Comparison of ENCODE assay signal across 11 cellular contexts in genomic region chr19:2550431-2551171, GRCh38.
DNase-seq lines count a peak whose midpoint lies in the region; ATAC-seq and TF ChIP-seq lines count a peak whose summit lies in the region.
"Had no signal": no experiment of that assay in that cellular context is flagged by ENCODE, and none has a peak within 500 bp of the region (broad histone marks: within the 10 kb centered on the region; RNA-seq: fewer than 3 reads in every experiment).

No MANE protein-coding gene starts in this region.

- H3K4me2 ChIP-seq in OCI-LY7 (ENCODE audit: low read length), result no peak overlapping the region

- no peaks in the 10 kb centered on the region for H3K79me2 ChIP-seq in OCI-LY7 (ENCODE audit: insufficient read depth, low read depth, low read length)

- POLR2A ChIA-PET in OCI-LY7 (lab: Charles Lee), result no interaction called here
- POLR2A ChIA-PET in activated CD8-positive, alpha-beta T cell treated with anti-CD3 and anti-CD28 coated beads for 36 hours (lab: Charles Lee), result interaction anchor here (1.1 kb wide), 2 partner anchors 11 to 75 kb away, joined by 4 to 5 read pairs; partner anchors contain the start of gene GADD45B

- CTCF ChIA-PET in OCI-LY7 (lab: Charles Lee; ENCODE audit: unreplicated experiment), result no interaction called here
- CTCF ChIA-PET in activated CD8-positive, alpha-beta T cell treated with anti-CD3 and anti-CD28 coated beads for 36 hours (lab: Charles Lee), result interaction anchor here (0.5 to 1.2 kb wide), 2 partner anchors 12 to 13 kb away, joined by 3 read pairs; no protein-coding TSS in a partner anchor

- no peaks in the 10 kb centered on the region for H3K36me3 ChIP-seq in Peyer's patch
- H3K36me3 ChIP-seq in left ventricle myocardium inferior, result no peaks in the 10 kb centered on the region
- H3K36me3 ChIP-seq in spleen, result peaks cover 0 to under 1% (median 0%) of the 10 kb centered on the region in 6 donors
- no peaks in the 10 kb centered on the region for H3K36me3 ChIP-seq in effector memory CD4-positive, alpha-beta T cell (ENCODE audit: control insufficient read depth, insufficient read depth, low read length)
- no peaks in the 10 kb centered on the region for H3K36me3 ChIP-seq in OCI-LY7 (ENCODE audit: insufficient read depth, low read length)

- no peaks in the 10 kb centered on the region for H3K9me3 ChIP-seq in Peyer's patch
- no peaks in the 10 kb centered on the region for H3K9me3 ChIP-seq in left ventricle myocardium inferior (replicated peaks)
- H3K9me3 ChIP-seq in spleen, result no peaks in the 10 kb centered on the region
- H3K9me3 ChIP-seq in effector memory CD4-positive, alpha-beta T cell (ENCODE audit: control insufficient read depth, low read length), result no peaks in the 10 kb centered on the region
- no peaks in the 10 kb centered on the region for H3K9me3 ChIP-seq in OCI-LY7 (ENCODE audit: low read length)
- H3K9me3 ChIP-seq: testis had no signal

- TF ChIP-seq CTCF in Peyer's patch (IDR thresholded peaks at IDR 0.05), result no peak
- TF ChIP-seq CTCF in left ventricle myocardium inferior (IDR thresholded peaks at IDR 0.05; ENCODE audit: borderline replicate concordance), result no peak
- no peak for TF ChIP-seq CTCF in spleen (IDR thresholded peaks at IDR 0.05 in 8 of 11, conservative IDR thresholded peaks at IDR 0.05 in 3 of 11)
- no peak for TF ChIP-seq CTCF in OCI-LY7 (conservative IDR thresholded peaks at IDR 0.05; ENCODE audit: low read length)
- TF ChIP-seq CTCF in activated CD8-positive, alpha-beta T cell treated with anti-CD3 and anti-CD28 coated beads for 36 hours (IDR thresholded peaks at IDR 0.05), result no peak

- WGBS in spleen, 5 donors, result 79 to 92% (median 88%) methylated on average over 18 to 21 of the region's 21 CpGs

- H3K4me1 ChIP-seq in Peyer's patch (peaks cover 0 to 28% (median 6%) of the 10 kb centered on the region in 4 donors), left ventricle myocardium inferior (peaks cover 52% of the 10 kb centered on the region), spleen (peaks cover 12 to 88% (median 53%) of the 10 kb centered on the region in 6 donors), OCI-LY7 (ENCODE audit: insufficient read depth, low read length, poor library complexity, severe bottlenecking) (peaks cover 9% of the 10 kb centered on the region)
- H3K4me1 ChIP-seq in effector memory CD4-positive, alpha-beta T cell (ENCODE audit: control insufficient read depth, insufficient read depth, low read length, poor library complexity, severe bottlenecking), result peaks cover 7% of the 10 kb centered on the region

- TF ChIP-seq POLR2A in Peyer's patch (IDR thresholded peaks at IDR 0.05) (no peak), spleen (IDR thresholded peaks at IDR 0.05) (no peak)

- H3K4me3 ChIP-seq in Peyer's patch (no peak overlapping the region), left ventricle myocardium inferior (no peak overlapping the region), spleen (no peak overlapping the region), OCI-LY7 (ENCODE audit: low read depth, low read length, poor library complexity, severe bottlenecking) (no peak overlapping the region)
- H3K4me3 ChIP-seq in effector memory CD4-positive, alpha-beta T cell (ENCODE audit: insufficient read depth, low read depth, low read length, poor library complexity, severe bottlenecking), result no peak overlapping the region
- H3K4me3 ChIP-seq: testis had no signal

- BruUV-seq in OCI-LY7 (replicated peaks; lab: Mats Ljungman, UMichigan), result no TSS peak

- no peaks in the 10 kb centered on the region for H3K27me3 Mint-ChIP-seq in activated CD8-positive, alpha-beta T cell treated with anti-CD3 and anti-CD28 coated beads for 36 hours

- H3K27ac Mint-ChIP-seq in activated CD8-positive, alpha-beta T cell treated with anti-CD3 and anti-CD28 coated beads for 36 hours, result no peak overlapping the region

- H3K9me2 ChIP-seq in OCI-LY7 (ENCODE audit: insufficient read depth, low read length), result no peaks in the 10 kb centered on the region

- peak overlapping the region; percentile 31 to 82 (median 66) for H3K27ac ChIP-seq in Peyer's patch
- H3K27ac ChIP-seq in left ventricle myocardium inferior (replicated peaks), result peak overlapping the region; percentile 73
- peak overlapping the region in 7 of 8 donors; percentile 29 to 76 (median 58) for H3K27ac ChIP-seq in spleen
- H3K27ac ChIP-seq in effector memory CD4-positive, alpha-beta T cell (ENCODE audit: insufficient read depth, low read length, poor library complexity, severe bottlenecking), result no peak overlapping the region
- H3K27ac ChIP-seq in OCI-LY7 (ENCODE audit: low read depth, low read length, poor library complexity, severe bottlenecking), result no peak overlapping the region
- H3K27ac ChIP-seq: 22Rv1 had no signal

- DNase-seq in DMS153 (lab: John Stamatoyannopoulos, UW) (peak; percentile 72), DMS153 treated with DMSO at 0.1 percent for 48 hours (lab: John Stamatoyannopoulos, UW; ENCODE audit: unreplicated experiment) (no peak), Peyer's patch (peak in 1 of 3 donors; percentile 48), left ventricle myocardium inferior (peak; percentile 62), spleen (peak; percentile 67), OCI-LY7 (ENCODE audit: low spot score) (no peak)
- DNase-seq in effector memory CD4-positive, alpha-beta T cell, result no peak
- DNase-seq in activated CD8-positive, alpha-beta T cell treated with anti-CD3 and anti-CD28 coated beads for 36 hours, result no peak
- DNase-seq: small intestine had no signal

- H3K27me3 ChIP-seq in Peyer's patch, result no peaks in the 10 kb centered on the region
- no peaks in the 10 kb centered on the region for H3K27me3 ChIP-seq in left ventricle myocardium inferior (ENCODE audit: low read depth)
- no peaks in the 10 kb centered on the region for H3K27me3 ChIP-seq in spleen (replicated peaks in 1 of 7)
- no peaks in the 10 kb centered on the region for H3K27me3 ChIP-seq in effector memory CD4-positive, alpha-beta T cell (replicated peaks; ENCODE audit: control insufficient read depth, insufficient read depth, low read length, poor library complexity, severe bottlenecking)
- H3K27me3 ChIP-seq: testis had no signal

- ATAC-seq in activated CD8-positive, alpha-beta T cell treated with anti-CD3 and anti-CD28 coated beads for 36 hours, result no peak

- H4K20me1 ChIP-seq in OCI-LY7 (ENCODE audit: insufficient read depth, low read length), result no peaks in the 10 kb centered on the region

- H2AFZ ChIP-seq in OCI-LY7 (ENCODE audit: low read length), result no peak overlapping the region

- intact Hi-C loops in left ventricle myocardium inferior (cut with micrococcal nuclease), result no loop called here
- intact Hi-C loops in spleen (cut with DNase I; ENCODE audit: low total_unique reads), result no loop called here
- intact Hi-C loops in OCI-LY7 (cut with micrococcal nuclease; ENCODE audit: unreplicated experiment), result no loop called here
- intact Hi-C loops in activated CD8-positive, alpha-beta T cell treated with anti-CD3 and anti-CD28 coated beads for 36 hours (cut with micrococcal nuclease), result loop anchor here (5.0 kb wide), 1 partner anchor 73 kb away; the partner anchor contains the start of gene GADD45B

- no peak overlapping the region for H3K4me3 Mint-ChIP-seq in activated CD8-positive, alpha-beta T cell treated with anti-CD3 and anti-CD28 coated beads for 36 hours

- peaks cover 24% of the 10 kb centered on the region for H3K4me1 Mint-ChIP-seq in activated CD8-positive, alpha-beta T cell treated with anti-CD3 and anti-CD28 coated beads for 36 hours (ENCODE audit: low read depth)

- H3K9me3 Mint-ChIP-seq in activated CD8-positive, alpha-beta T cell treated with anti-CD3 and anti-CD28 coated beads for 36 hours, result peaks cover 2% of the 10 kb centered on the region

- H3K36me3 Mint-ChIP-seq in activated CD8-positive, alpha-beta T cell treated with anti-CD3 and anti-CD28 coated beads for 36 hours (ENCODE audit: low read depth), result peaks cover 5% of the 10 kb centered on the region

Comparison
In these comparisons a context has a peak if more than half of its experiments do, and no peak if none do; other contexts are left out.
1. DNase-seq: peak in DMS153 (single experiment), left ventricle myocardium inferior (single experiment) and spleen (single experiment); none in DMS153 treated with DMSO at 0.1 percent for 48 hours (single experiment), effector memory CD4-positive, alpha-beta T cell (0 of 3), OCI-LY7 (single experiment) and activated CD8-positive, alpha-beta T cell treated with anti-CD3 and anti-CD28 coated beads for 36 hours (single experiment).
2. H3K27ac ChIP-seq: peak in Peyer's patch (4 of 4), left ventricle myocardium inferior (single experiment) and spleen (7 of 8); none in effector memory CD4-positive, alpha-beta T cell (single experiment) and OCI-LY7 (single experiment).